Comparison of ENCODE assay signal across 1 cellular context in the genomic region with DNA sequence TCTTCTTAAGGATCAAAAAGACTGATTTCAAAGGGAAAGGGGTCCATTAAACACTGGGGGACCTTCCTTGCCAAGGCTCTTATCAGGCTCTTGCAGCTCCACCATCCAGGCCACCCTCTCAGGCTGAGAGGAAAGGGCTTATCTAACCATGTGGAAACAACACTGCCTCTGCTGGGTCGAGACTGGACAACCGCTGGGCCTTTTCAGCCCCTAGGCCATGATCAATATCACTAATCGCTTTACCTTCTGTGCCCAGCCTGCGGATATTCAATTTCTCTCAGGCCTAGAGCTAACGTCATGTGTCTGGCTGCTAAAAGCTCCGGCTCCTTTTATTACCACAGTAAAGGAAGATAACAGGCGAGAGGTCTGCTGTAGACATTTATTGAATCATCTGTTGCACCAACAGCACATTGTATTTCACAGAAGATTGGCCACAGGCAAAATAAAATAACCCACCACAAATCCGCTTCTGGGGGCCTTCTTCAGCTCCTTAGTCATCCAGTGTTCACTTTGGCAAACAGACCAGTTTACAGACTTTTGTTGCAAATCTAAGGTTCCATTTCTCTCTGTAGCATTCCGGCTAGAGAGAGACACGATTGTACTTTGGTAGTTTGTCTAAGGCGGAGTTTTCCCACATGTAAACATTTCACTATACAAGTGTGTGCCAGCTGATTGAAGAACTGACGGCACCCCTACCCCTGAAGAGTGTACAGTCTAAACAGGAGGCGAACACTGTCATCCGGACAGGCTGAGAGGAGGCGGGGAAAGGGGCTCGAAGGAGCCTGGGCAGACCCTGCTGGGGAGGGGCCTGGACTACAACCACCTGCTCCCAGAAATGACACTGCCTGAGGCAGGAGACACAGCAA.
TF ChIP-seq lines count a peak whose summit lies in the region.

No MANE protein-coding gene starts in this region.

TF ChIP-seq in HepG2, 621 proteins besides CTCF, POLR2A, EP300 and RAD21 (continued from another document and continues in another):
- TF ChIP-seq ZFP36L2 (CRISPR knock-in tag; IDR thresholded peaks at IDR 0.05) (no peak), PITX1 (CRISPR knock-in tag; IDR thresholded peaks at IDR 0.05) (no peak; the same call in 1 of the 2 replicates), ZNF484 (CRISPR knock-in tag; IDR thresholded peaks at IDR 0.05; ENCODE audit: borderline replicate concordance, low read depth) (no peak), MIER3 (CRISPR knock-in tag; IDR thresholded peaks at IDR 0.05; ENCODE audit: borderline replicate concordance) (peak; percentile 54; the same call in 1 of the 2 replicates), ZNF337 (CRISPR knock-in tag; IDR thresholded peaks at IDR 0.05; ENCODE audit: borderline replicate concordance, low read depth) (no peak), ZNF878 (CRISPR knock-in tag; IDR thresholded peaks at IDR 0.05) (no peak), GLI4 (CRISPR knock-in tag; IDR thresholded peaks at IDR 0.05; ENCODE audit: borderline replicate concordance) (no peak), TCF12 (IDR thresholded peaks at IDR 0.05) (no peak), TCF12 (CRISPR knock-in tag; IDR thresholded peaks at IDR 0.05) (no peak), KDM1A (CRISPR knock-in tag; IDR thresholded peaks at IDR 0.05) (peak; percentile 63; the same call in 1 of the 2 replicates), NFE2L2 (IDR thresholded peaks at IDR 0.05; ENCODE audit: low read length) (no peak), ZNF720 (CRISPR knock-in tag; IDR thresholded peaks at IDR 0.05) (no peak), ZNF274 (CRISPR knock-in tag; IDR thresholded peaks at IDR 0.05) (no peak), ZBTB38 (CRISPR knock-in tag; IDR thresholded peaks at IDR 0.05) (no peak), RBAK (CRISPR knock-in tag; IDR thresholded peaks at IDR 0.05) (no peak), ZNF839 (CRISPR knock-in tag; IDR thresholded peaks at IDR 0.05; ENCODE audit: borderline replicate concordance) (no peak), ZNF709 (CRISPR knock-in tag; IDR thresholded peaks at IDR 0.05) (no peak), GTF3A (CRISPR knock-in tag; conservative IDR thresholded peaks at IDR 0.05) (no peak), FOSL1 (CRISPR knock-in tag; IDR thresholded peaks at IDR 0.05; ENCODE audit: borderline replicate concordance) (no peak), ZNF713 (CRISPR knock-in tag; IDR thresholded peaks at IDR 0.05) (no peak), RFX1 (IDR thresholded peaks at IDR 0.05) (no peak), ZFP82 (CRISPR knock-in tag; IDR thresholded peaks at IDR 0.05; ENCODE audit: borderline replicate concordance) (no peak), KLF13 (CRISPR knock-in tag; IDR thresholded peaks at IDR 0.05) (no peak), ZNF850 (CRISPR knock-in tag; conservative IDR thresholded peaks at IDR 0.05) (no peak), ZNF616 (CRISPR knock-in tag; IDR thresholded peaks at IDR 0.05; ENCODE audit: low read depth) (no peak)
- TF ChIP-seq, protein P1, sequence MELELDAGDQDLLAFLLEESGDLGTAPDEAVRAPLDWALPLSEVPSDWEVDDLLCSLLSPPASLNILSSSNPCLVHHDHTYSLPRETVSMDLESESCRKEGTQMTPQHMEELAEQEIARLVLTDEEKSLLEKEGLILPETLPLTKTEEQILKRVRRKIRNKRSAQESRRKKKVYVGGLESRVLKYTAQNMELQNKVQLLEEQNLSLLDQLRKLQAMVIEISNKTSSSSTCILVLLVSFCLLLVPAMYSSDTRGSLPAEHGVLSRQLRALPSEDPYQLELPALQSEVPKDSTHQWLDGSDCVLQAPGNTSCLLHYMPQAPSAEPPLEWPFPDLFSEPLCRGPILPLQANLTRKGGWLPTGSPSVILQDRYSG (CRISPR knock-in tag; IDR thresholded peaks at IDR 0.05): no peak
- TF ChIP-seq, protein P2, sequence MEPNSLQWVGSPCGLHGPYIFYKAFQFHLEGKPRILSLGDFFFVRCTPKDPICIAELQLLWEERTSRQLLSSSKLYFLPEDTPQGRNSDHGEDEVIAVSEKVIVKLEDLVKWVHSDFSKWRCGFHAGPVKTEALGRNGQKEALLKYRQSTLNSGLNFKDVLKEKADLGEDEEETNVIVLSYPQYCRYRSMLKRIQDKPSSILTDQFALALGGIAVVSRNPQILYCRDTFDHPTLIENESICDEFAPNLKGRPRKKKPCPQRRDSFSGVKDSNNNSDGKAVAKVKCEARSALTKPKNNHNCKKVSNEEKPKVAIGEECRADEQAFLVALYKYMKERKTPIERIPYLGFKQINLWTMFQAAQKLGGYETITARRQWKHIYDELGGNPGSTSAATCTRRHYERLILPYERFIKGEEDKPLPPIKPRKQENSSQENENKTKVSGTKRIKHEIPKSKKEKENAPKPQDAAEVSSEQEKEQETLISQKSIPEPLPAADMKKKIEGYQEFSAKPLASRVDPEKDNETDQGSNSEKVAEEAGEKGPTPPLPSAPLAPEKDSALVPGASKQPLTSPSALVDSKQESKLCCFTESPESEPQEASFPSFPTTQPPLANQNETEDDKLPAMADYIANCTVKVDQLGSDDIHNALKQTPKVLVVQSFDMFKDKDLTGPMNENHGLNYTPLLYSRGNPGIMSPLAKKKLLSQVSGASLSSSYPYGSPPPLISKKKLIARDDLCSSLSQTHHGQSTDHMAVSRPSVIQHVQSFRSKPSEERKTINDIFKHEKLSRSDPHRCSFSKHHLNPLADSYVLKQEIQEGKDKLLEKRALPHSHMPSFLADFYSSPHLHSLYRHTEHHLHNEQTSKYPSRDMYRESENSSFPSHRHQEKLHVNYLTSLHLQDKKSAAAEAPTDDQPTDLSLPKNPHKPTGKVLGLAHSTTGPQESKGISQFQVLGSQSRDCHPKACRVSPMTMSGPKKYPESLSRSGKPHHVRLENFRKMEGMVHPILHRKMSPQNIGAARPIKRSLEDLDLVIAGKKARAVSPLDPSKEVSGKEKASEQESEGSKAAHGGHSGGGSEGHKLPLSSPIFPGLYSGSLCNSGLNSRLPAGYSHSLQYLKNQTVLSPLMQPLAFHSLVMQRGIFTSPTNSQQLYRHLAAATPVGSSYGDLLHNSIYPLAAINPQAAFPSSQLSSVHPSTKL (CRISPR knock-in tag; IDR thresholded peaks at IDR 0.05): peak; percentile 78
- TF ChIP-seq, protein P3, sequence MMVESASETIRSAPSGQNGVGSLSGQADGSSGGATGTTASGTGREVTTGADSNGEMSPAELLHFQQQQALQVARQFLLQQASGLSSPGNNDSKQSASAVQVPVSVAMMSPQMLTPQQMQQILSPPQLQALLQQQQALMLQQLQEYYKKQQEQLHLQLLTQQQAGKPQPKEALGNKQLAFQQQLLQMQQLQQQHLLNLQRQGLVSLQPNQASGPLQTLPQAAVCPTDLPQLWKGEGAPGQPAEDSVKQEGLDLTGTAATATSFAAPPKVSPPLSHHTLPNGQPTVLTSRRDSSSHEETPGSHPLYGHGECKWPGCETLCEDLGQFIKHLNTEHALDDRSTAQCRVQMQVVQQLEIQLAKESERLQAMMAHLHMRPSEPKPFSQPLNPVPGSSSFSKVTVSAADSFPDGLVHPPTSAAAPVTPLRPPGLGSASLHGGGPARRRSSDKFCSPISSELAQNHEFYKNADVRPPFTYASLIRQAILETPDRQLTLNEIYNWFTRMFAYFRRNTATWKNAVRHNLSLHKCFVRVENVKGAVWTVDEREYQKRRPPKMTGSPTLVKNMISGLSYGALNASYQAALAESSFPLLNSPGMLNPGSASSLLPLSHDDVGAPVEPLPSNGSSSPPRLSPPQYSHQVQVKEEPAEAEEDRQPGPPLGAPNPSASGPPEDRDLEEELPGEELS (CRISPR knock-in tag; IDR thresholded peaks at IDR 0.05): peak; percentile 96
- TF ChIP-seq, protein P4, sequence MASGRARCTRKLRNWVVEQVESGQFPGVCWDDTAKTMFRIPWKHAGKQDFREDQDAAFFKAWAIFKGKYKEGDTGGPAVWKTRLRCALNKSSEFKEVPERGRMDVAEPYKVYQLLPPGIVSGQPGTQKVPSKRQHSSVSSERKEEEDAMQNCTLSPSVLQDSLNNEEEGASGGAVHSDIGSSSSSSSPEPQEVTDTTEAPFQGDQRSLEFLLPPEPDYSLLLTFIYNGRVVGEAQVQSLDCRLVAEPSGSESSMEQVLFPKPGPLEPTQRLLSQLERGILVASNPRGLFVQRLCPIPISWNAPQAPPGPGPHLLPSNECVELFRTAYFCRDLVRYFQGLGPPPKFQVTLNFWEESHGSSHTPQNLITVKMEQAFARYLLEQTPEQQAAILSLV (CRISPR knock-in tag; IDR thresholded peaks at IDR 0.05; ENCODE audit: borderline replicate concordance): no peak
- TF ChIP-seq, protein P5, sequence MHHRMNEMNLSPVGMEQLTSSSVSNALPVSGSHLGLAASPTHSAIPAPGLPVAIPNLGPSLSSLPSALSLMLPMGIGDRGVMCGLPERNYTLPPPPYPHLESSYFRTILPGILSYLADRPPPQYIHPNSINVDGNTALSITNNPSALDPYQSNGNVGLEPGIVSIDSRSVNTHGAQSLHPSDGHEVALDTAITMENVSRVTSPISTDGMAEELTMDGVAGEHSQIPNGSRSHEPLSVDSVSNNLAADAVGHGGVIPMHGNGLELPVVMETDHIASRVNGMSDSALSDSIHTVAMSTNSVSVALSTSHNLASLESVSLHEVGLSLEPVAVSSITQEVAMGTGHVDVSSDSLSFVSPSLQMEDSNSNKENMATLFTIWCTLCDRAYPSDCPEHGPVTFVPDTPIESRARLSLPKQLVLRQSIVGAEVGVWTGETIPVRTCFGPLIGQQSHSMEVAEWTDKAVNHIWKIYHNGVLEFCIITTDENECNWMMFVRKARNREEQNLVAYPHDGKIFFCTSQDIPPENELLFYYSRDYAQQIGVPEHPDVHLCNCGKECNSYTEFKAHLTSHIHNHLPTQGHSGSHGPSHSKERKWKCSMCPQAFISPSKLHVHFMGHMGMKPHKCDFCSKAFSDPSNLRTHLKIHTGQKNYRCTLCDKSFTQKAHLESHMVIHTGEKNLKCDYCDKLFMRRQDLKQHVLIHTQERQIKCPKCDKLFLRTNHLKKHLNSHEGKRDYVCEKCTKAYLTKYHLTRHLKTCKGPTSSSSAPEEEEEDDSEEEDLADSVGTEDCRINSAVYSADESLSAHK (CRISPR knock-in tag; IDR thresholded peaks at IDR 0.05; ENCODE audit: borderline replicate concordance): no peak
- TF ChIP-seq, protein P6, sequence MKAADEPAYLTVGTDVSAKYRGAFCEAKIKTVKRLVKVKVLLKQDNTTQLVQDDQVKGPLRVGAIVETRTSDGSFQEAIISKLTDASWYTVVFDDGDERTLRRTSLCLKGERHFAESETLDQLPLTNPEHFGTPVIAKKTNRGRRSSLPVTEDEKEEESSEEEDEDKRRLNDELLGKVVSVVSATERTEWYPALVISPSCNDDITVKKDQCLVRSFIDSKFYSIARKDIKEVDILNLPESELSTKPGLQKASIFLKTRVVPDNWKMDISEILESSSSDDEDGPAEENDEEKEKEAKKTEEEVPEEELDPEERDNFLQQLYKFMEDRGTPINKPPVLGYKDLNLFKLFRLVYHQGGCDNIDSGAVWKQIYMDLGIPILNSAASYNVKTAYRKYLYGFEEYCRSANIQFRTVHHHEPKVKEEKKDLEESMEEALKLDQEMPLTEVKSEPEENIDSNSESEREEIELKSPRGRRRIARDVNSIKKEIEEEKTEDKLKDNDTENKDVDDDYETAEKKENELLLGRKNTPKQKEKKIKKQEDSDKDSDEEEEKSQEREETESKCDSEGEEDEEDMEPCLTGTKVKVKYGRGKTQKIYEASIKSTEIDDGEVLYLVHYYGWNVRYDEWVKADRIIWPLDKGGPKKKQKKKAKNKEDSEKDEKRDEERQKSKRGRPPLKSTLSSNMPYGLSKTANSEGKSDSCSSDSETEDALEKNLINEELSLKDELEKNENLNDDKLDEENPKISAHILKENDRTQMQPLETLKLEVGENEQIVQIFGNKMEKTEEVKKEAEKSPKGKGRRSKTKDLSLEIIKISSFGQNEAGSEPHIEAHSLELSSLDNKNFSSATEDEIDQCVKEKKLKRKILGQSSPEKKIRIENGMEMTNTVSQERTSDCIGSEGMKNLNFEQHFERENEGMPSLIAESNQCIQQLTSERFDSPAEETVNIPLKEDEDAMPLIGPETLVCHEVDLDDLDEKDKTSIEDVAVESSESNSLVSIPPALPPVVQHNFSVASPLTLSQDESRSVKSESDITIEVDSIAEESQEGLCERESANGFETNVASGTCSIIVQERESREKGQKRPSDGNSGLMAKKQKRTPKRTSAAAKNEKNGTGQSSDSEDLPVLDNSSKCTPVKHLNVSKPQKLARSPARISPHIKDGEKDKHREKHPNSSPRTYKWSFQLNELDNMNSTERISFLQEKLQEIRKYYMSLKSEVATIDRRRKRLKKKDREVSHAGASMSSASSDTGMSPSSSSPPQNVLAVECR (CRISPR knock-in tag; IDR thresholded peaks at IDR 0.05; ENCODE audit: borderline replicate concordance): peak; percentile 49; the same call in 1 of the 2 replicates
- TF ChIP-seq, protein P7, sequence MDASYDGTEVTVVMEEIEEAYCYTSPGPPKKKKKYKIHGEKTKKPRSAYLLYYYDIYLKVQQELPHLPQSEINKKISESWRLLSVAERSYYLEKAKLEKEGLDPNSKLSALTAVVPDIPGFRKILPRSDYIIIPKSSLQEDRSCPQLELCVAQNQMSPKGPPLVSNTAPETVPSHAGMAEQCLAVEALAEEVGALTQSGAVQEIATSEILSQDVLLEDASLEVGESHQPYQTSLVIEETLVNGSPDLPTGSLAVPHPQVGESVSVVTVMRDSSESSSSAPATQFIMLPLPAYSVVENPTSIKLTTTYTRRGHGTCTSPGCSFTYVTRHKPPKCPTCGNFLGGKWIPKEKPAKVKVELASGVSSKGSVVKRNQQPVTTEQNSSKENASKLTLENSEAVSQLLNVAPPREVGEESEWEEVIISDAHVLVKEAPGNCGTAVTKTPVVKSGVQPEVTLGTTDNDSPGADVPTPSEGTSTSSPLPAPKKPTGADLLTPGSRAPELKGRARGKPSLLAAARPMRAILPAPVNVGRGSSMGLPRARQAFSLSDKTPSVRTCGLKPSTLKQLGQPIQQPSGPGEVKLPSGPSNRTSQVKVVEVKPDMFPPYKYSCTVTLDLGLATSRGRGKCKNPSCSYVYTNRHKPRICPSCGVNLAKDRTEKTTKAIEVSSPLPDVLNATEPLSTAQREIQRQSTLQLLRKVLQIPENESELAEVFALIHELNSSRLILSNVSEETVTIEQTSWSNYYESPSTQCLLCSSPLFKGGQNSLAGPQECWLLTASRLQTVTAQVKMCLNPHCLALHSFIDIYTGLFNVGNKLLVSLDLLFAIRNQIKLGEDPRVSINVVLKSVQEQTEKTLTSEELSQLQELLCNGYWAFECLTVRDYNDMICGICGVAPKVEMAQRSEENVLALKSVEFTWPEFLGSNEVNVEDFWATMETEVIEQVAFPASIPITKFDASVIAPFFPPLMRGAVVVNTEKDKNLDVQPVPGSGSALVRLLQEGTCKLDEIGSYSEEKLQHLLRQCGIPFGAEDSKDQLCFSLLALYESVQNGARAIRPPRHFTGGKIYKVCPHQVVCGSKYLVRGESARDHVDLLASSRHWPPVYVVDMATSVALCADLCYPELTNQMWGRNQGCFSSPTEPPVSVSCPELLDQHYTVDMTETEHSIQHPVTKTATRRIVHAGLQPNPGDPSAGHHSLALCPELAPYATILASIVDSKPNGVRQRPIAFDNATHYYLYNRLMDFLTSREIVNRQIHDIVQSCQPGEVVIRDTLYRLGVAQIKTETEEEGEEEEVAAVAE (CRISPR knock-in tag; IDR thresholded peaks at IDR 0.05; ENCODE audit: borderline replicate concordance): no peak
- TF ChIP-seq, protein P8, sequence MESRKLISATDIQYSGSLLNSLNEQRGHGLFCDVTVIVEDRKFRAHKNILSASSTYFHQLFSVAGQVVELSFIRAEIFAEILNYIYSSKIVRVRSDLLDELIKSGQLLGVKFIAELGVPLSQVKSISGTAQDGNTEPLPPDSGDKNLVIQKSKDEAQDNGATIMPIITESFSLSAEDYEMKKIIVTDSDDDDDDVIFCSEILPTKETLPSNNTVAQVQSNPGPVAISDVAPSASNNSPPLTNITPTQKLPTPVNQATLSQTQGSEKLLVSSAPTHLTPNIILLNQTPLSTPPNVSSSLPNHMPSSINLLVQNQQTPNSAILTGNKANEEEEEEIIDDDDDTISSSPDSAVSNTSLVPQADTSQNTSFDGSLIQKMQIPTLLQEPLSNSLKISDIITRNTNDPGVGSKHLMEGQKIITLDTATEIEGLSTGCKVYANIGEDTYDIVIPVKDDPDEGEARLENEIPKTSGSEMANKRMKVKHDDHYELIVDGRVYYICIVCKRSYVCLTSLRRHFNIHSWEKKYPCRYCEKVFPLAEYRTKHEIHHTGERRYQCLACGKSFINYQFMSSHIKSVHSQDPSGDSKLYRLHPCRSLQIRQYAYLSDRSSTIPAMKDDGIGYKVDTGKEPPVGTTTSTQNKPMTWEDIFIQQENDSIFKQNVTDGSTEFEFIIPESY (CRISPR knock-in tag; IDR thresholded peaks at IDR 0.05): 0 out of 2 replicates have a peak, but pooled peaks have one; percentile 37
